ENCODE assay signal across 22 cellular contexts in the genomic region with DNA sequence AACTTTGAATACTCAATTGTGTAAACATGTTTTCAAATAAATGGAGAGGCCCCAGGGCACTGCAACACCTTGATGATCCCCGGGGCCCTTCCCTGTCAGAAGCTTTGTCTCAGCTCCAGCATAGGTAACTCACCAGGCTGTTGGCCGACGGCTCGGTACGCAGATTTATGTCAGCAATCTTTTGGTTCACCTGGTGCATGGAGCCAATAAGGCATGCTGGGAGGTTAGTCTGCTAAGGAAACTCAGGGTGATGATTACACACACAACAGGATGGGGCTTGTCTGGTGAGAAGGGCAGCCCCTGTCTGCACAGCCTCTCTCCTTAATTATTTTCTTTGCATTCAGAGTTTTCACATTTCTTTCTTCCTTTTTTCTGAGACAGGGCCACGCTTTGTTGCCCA. TPM values are rescaled to one million over a fixed set of nuclear protein-coding genes. Genes with fewer than 3 reads are reported as not detected.
"Had no signal": no experiment of that assay in that cellular context is flagged by ENCODE, and none has a peak within 500 bp of the region (broad histone marks: within the 10 kb centered on the region; RNA-seq: fewer than 3 reads in every experiment).

No MANE protein-coding gene starts in this region.

- H3K27ac ChIP-seq: KMS-11 had no signal

- ATAC-seq: activated CD8-positive, alpha-beta memory T cell treated with anti-CD3 and anti-CD28 coated beads, Interleukin-2, amount 10 ng/mL, durations not matched to agents 7 days and 5 days; T-cell had no signal

- DNase-seq: activated B cell treated with CpG ODN at 0.5 μM for 24 hours; activated CD4-positive, alpha-beta T cell treated with anti-CD3 and anti-CD28 coated beads for 1 hour; activated CD4-positive, alpha-beta T cell treated with anti-CD3 and anti-CD28 coated beads, Interleukin-2, amount 10 ng/mL, durations not matched to agents 24 days and 14 days; activated CD4-positive, alpha-beta T cell treated with anti-CD3 and anti-CD28 coated beads, Interleukin-2, amount 50 U/mL, for 48 hours; activated CD8-positive, alpha-beta memory T cell treated with anti-CD3 and anti-CD28 coated beads, Interleukin-2, amount 10 ng/mL, durations not matched to agents 7 days and 5 days; activated effector memory CD4-positive, alpha-beta T cell treated with Interleukin-2 at 50 U/mL for 16 hours; activated naive CD4-positive, alpha-beta T cell; activated T-cell treated with anti-CD3 and anti-CD28 coated beads, Interleukin-2, amount 50 U/mL, for 24 hours; NCI-H1048; NCI-H1417; NCI-H1930; NCI-H2171 treated with DMSO at 0.1 percent for 48 hours; NCI-H226; NCI-H526; NCI-H82; RPMI8226; SHP77; T-cell; T-helper 2 cell; T1000 had no signal

RNA-seq across cellular contexts. Expression of a gene that starts 10.8 kb away (rescaled TPM):
- polyA plus RNA-seq: IgD-negative memory B cell had no signal
